29 cellular contexts compared by ENCODE assay signal in the genomic region with DNA sequence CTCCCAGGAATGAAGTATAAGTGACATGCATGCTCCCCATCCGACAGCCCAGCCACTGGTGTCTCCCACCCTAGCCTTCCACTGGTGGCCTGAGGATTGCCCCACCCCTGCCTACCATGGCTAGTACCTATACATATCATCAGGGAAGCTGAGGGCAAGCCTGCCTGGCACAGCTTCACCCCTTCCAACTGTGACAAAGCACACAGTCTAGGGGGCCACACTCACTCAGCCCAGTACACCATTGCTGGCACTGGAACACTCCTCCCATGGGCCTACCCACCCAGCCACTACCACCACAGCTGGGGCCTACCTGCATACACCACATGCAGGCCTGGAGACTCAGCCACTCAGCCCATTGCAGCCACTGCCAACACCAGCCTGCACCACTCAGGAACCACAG.
"Had no signal": no experiment of that assay in that cellular context is flagged by ENCODE, and none has a peak within 500 bp of the region (broad histone marks: within the 10 kb centered on the region; RNA-seq: fewer than 3 reads in every experiment).

No MANE protein-coding gene starts in this region.

- ATAC-seq: activated CD8-positive, alpha-beta T cell treated with anti-CD3 and anti-CD28 coated beads, Interleukin-2, amount 10 ng/mL, durations not matched to agents 7 days and 5 days had no signal

- H3K27me3 Mint-ChIP-seq: activated naive CD4-positive, alpha-beta T cell treated with anti-CD3 and anti-CD28 coated beads, Interleukin-2, amount 50 U/mL, for 24 hours; stimulated activated naive CD8-positive, alpha-beta T cell treated with anti-CD3 and anti-CD28 coated beads, Interleukin-15, Interleukin-2, amounts not matched to agents 100 ng/mL and 50 ng/mL, for 24 hours; T-cell had no signal

- H3K9me3 ChIP-seq: adrenal gland, right lobe of liver, tibial artery, uterus had no signal

- H3K4me1 ChIP-seq: adrenal gland, breast epithelium, left ventricle myocardium inferior, parathyroid adenoma, right lobe of liver, tibial artery, uterus had no signal

- H3K4me3 ChIP-seq: adrenal gland, breast epithelium, left ventricle myocardium inferior, right lobe of liver, tibial artery, uterus had no signal

- H3K36me3 ChIP-seq: adrenal gland, breast epithelium, left ventricle myocardium inferior, right lobe of liver, tibial artery, uterus, WERI-Rb-1 had no signal

- H3K4me1 Mint-ChIP-seq: activated naive CD4-positive, alpha-beta T cell treated with anti-CD3 and anti-CD28 coated beads, Interleukin-2, amount 50 U/mL, for 24 hours; mesothelial cell of epicardium; nephron; T-cell had no signal

- DNase-seq: activated CD4-positive, alpha-beta T cell treated with anti-CD3 and anti-CD28 coated beads, Interleukin-2, amount 50 U/mL, for 1 hour; activated CD4-positive, CD25-positive, alpha-beta regulatory T cell treated with anti-CD3 and anti-CD28 coated beads, Interleukin-2, amount 50 U/mL, for 72 hours; activated CD8-positive, alpha-beta T cell treated with anti-CD3 and anti-CD28 coated beads, Interleukin-2, amount 10 ng/mL, durations not matched to agents 7 days and 5 days; activated gamma-delta T cell treated with Interleukin-2 at 50 U/mL for 16 hours; adrenal gland; cerebellar nuclear complex; cortex of kidney; foreskin fibroblast; kidney glomerular epithelial cell; left ventricle myocardium inferior; mammary epithelial cell; right lobe of liver; small intestine; stimulated activated CD4-positive, alpha-beta T cell treated with anti-CD3 and anti-CD28 coated beads, Interleukin-2, amount 100 ng/mL, for 48 hours; stimulated activated CD8-positive, alpha-beta memory T cell treated with anti-CD3 and anti-CD28 coated beads, Interleukin-4, amount 100 ng/mL, for 48 hours; T-cell; tibial artery; uterus; WERI-Rb-1 had no signal

- H3K27ac ChIP-seq: adrenal gland, breast epithelium, epithelial cell of prostate, left ventricle myocardium inferior, parathyroid adenoma, right lobe of liver, tibial artery, uterus, WERI-Rb-1 had no signal

- H3K9me3 Mint-ChIP-seq: activated naive CD4-positive, alpha-beta T cell treated with anti-CD3 and anti-CD28 coated beads, Interleukin-2, amount 50 U/mL, for 24 hours; activated T-helper 1 cell treated with anti-CD3 and anti-CD28 coated beads, Interleukin-12 subunit alpha, Interleukin-12 subunit beta, Interleukin-2, Interleukin-4 antibody, amounts not matched to agents 30 ng/mL and 10 ng/mL and 1 ng/mL, durations not matched to agents 14 hours and 24 hours and 36 hours; mesothelial cell of epicardium; nephron; stimulated activated naive CD8-positive, alpha-beta T cell treated with anti-CD3 and anti-CD28 coated beads, Interleukin-15, Interleukin-2, amounts not matched to agents 100 ng/mL and 50 ng/mL, for 24 hours had no signal

- H3K4me3 Mint-ChIP-seq: activated CD8-positive, alpha-beta T cell treated with anti-CD3 and anti-CD28 coated beads, Interleukin-2, amount 10 ng/mL, durations not matched to agents 7 days and 5 days; activated naive CD4-positive, alpha-beta T cell treated with anti-CD3 and anti-CD28 coated beads, Interleukin-2, amount 50 U/mL, for 24 hours; activated T-helper 1 cell treated with anti-CD3 and anti-CD28 coated beads, Interleukin-12 subunit alpha, Interleukin-12 subunit beta, Interleukin-2, Interleukin-4 antibody, amounts not matched to agents 30 ng/mL and 10 ng/mL and 1 ng/mL, durations not matched to agents 14 hours and 24 hours and 36 hours; mesothelial cell of epicardium; nephron; stimulated activated naive CD8-positive, alpha-beta T cell treated with anti-CD3 and anti-CD28 coated beads, Interleukin-15, Interleukin-2, amounts not matched to agents 100 ng/mL and 50 ng/mL, for 24 hours; T-cell had no signal

- H3K27ac Mint-ChIP-seq: activated CD8-positive, alpha-beta T cell treated with anti-CD3 and anti-CD28 coated beads, Interleukin-2, amount 10 ng/mL, durations not matched to agents 7 days and 5 days; activated naive CD4-positive, alpha-beta T cell treated with anti-CD3 and anti-CD28 coated beads, Interleukin-2, amount 50 U/mL, for 24 hours; activated T-helper 1 cell treated with anti-CD3 and anti-CD28 coated beads, Interleukin-12 subunit alpha, Interleukin-12 subunit beta, Interleukin-2, Interleukin-4 antibody, amounts not matched to agents 30 ng/mL and 10 ng/mL and 1 ng/mL, durations not matched to agents 14 hours and 24 hours and 36 hours; mesothelial cell of epicardium; nephron; stimulated activated naive CD8-positive, alpha-beta T cell treated with anti-CD3 and anti-CD28 coated beads, Interleukin-15, Interleukin-2, amounts not matched to agents 100 ng/mL and 50 ng/mL, for 24 hours; T-cell had no signal

- H3K36me3 Mint-ChIP-seq: activated naive CD4-positive, alpha-beta T cell treated with anti-CD3 and anti-CD28 coated beads, Interleukin-2, amount 50 U/mL, for 24 hours; mesothelial cell of epicardium; T-cell had no signal

- H3K27me3 ChIP-seq: adrenal gland, breast epithelium, right lobe of liver, tibial artery, uterus had no signal

- FAIRE-seq: astrocyte, small intestine, TTC549 had no signal
